In genomic region chr1:37727186-37727585, GRCh38 we compare ENCODE assay signal across 26 cellular contexts. TPM values are rescaled to one million over a fixed set of nuclear protein-coding genes. Genes with fewer than 3 reads are reported as not detected.
A peak's percentile ranks its signal among the peaks of the same experiment; 100 is the strongest.
DNase-seq lines count a peak whose midpoint lies in the region; ATAC-seq, FAIRE-seq and TF ChIP-seq lines count a peak whose summit lies in the region.
"Had no signal": no experiment of that assay in that cellular context is flagged by ENCODE, and none has a peak within 500 bp of the region (broad histone marks: within the 10 kb centered on the region; RNA-seq: fewer than 3 reads in every experiment).

No MANE protein-coding gene starts in this region.

- H2AFZ ChIP-seq in H1 (ENCODE audit: low read length) (no peak overlapping the region), neuronal stem cell (ENCODE audit: low read length) (no peak overlapping the region)
- H2AFZ ChIP-seq: GM23338, PC-9 had no signal

- TF ChIP-seq CTCF in brain (conservative IDR thresholded peaks at IDR 0.05) (no peak), H1 (IDR thresholded peaks at IDR 0.05; ENCODE audit: control extremely low read depth in 1 of 3, insufficient read depth in 1 of 3, low read depth in 1 of 3, low read length in 3 of 3) (no peak), upper lobe of right lung (IDR thresholded peaks at IDR 0.05) (no peak)

- POLR2A ChIA-PET in H1 (lab: Charles Lee; ENCODE audit: partially characterized antibody): interaction anchor here (1.1 kb wide), 1 partner anchor 15 kb away, joined by 3 read pairs; no protein-coding TSS in a partner anchor

- H3K4me1 ChIP-seq in H1 (replicated peaks in 1 of 4; ENCODE audit: control insufficient read depth in 3 of 4, insufficient read depth in 4 of 4, low read length in 3 of 4): peaks cover 0 to 7% (median 4%) of the 10 kb centered on the region in 4 experiments; a peak in 3 of 7 replicates
- H3K4me1 ChIP-seq in neuronal stem cell (ENCODE audit: control insufficient read depth in 2 of 2, insufficient read depth in 1 of 2, low read depth in 1 of 2, low read length in 2 of 2): peaks cover 16 to 26% of the 10 kb centered on the region in 2 donors
- H3K4me1 ChIP-seq in upper lobe of right lung: no peaks in the 10 kb centered on the region
- H3K4me1 ChIP-seq: A549, HAP-1, SJSA1 had no signal

- no peak overlapping the region for H3K18ac ChIP-seq in H1 (ENCODE audit: extremely low read depth, low read length)
- H3K18ac ChIP-seq in neuronal stem cell (ENCODE audit: low read length): peak overlapping the region; percentile 92

- no peak overlapping the region for H2BK20ac ChIP-seq in H1 (ENCODE audit: low read length)

- H3K4me3 ChIP-seq in H1 (ENCODE audit: extremely low read depth in 1 of 4, insufficient read depth in 2 of 4, low read depth in 3 of 4, low read length in 4 of 4): no peak overlapping the region
- no peak overlapping the region for H3K4me3 ChIP-seq in neuronal stem cell (ENCODE audit: low read length in 2 of 2)
- no peak overlapping the region for H3K4me3 ChIP-seq in upper lobe of right lung
- H3K4me3 ChIP-seq: A549; BLaER1 treated with 17β-estradiol and CSF1 and Interleukin-3, amounts not matched to agents 10 nM and 100 nM; GM23338; HAP-1; MG63; PC-9; SJSA1 had no signal

- H3K36me3 Mint-ChIP-seq in brain: no peaks in the 10 kb centered on the region
- H3K36me3 Mint-ChIP-seq in activated T-helper 2 cell treated with anti-CD3 and anti-CD28 coated beads, Interferon-gamma antibody, Interleukin-2, Interleukin-4, amounts not matched to agents 10 μg/mL and 5 μg/mL and 100 μg/mL, durations not matched to agents 14 hours and 24 hours and 36 hours (ENCODE audit: low read depth): no peaks in the 10 kb centered on the region

- H2BK15ac ChIP-seq in H1 (ENCODE audit: low read length) (0 out of 2 replicates have a peak overlapping the region, but pooled peaks have one; percentile 29), neuronal stem cell (ENCODE audit: low read length) (peak overlapping the region; percentile 74)

- H2BK120ac ChIP-seq in H1 (replicated peaks; ENCODE audit: low read depth, low read length) (no peak overlapping the region), neuronal stem cell (ENCODE audit: low read depth, low read length) (peak overlapping the region; percentile 39)

- H3K4ac ChIP-seq in H1 (replicated peaks; ENCODE audit: insufficient read length, low read depth, low read length) (no peak overlapping the region), neuronal stem cell (ENCODE audit: low read length) (no peak overlapping the region)

- H3K4me2 ChIP-seq in H1 (ENCODE audit: insufficient read depth in 1 of 2, low read depth in 2 of 2, low read length in 2 of 2) (no peak overlapping the region), neuronal stem cell (ENCODE audit: insufficient read depth, low read length, poor library complexity, severe bottlenecking) (no peak overlapping the region)
- H3K4me2 ChIP-seq: A549, GM23338, PC-9 had no signal

- H3K56ac ChIP-seq in H1 (replicated peaks; ENCODE audit: insufficient read length, low read depth, low read length): no peak overlapping the region

- H3K27me3 Mint-ChIP-seq in brain: peaks cover 4% of the 10 kb centered on the region
- H3K27me3 Mint-ChIP-seq in activated T-helper 2 cell treated with anti-CD3 and anti-CD28 coated beads, Interferon-gamma antibody, Interleukin-2, Interleukin-4, amounts not matched to agents 10 μg/mL and 5 μg/mL and 100 μg/mL, durations not matched to agents 14 hours and 24 hours and 36 hours (ENCODE audit: low read depth): peaks cover 22% of the 10 kb centered on the region

- DNase-seq in H1 (ENCODE audit: low read depth in 1 of 2, low spot score in 2 of 2) (no peak), neuronal stem cell (ENCODE audit: low spot score) (no peak), upper lobe of right lung (peak; percentile 51), SIG-M5 treated with dmso at 0.1 percent for 504 hours (lab: John Stamatoyannopoulos, UW; ENCODE audit: unreplicated experiment) (no peak), midbrain (lab: John Stamatoyannopoulos, UW) (no peak)
- no peak for DNase-seq in activated T-helper 2 cell treated with anti-CD3 and anti-CD28 coated beads, Interferon-gamma antibody, Interleukin-2, Interleukin-4, amounts not matched to agents 10 μg/mL and 5 μg/mL and 100 μg/mL, durations not matched to agents 14 hours and 24 hours and 36 hours (ENCODE audit: low spot score)
- DNase-seq: AML-193; CD4-positive, alpha-beta T cell; DMS53; HFFc6; IMR-90; KG1; MG63; NCI-H2029 treated with DMSO at 0.1 percent for 48 hours; NCI-H446 treated with DMSO at 0.1 percent for 48 hours; NCI-H526 treated with DMSO at 0.1 percent for 48 hours; PC-9 had no signal

- FAIRE-seq in H1 (lab: Jason Lieb, UNC): no peak
- FAIRE-seq: A549 had no signal

- H3K14ac ChIP-seq in H1 (ENCODE audit: insufficient read length) (no peak overlapping the region), neuronal stem cell (ENCODE audit: low read length) (no peak overlapping the region)

- H3K79me1 ChIP-seq in H1 (ENCODE audit: low read depth, low read length) (no peaks in the 10 kb centered on the region), neuronal stem cell (ENCODE audit: low read depth, low read length) (no peaks in the 10 kb centered on the region)

- TF ChIP-seq RAD21 in H1 (IDR thresholded peaks at IDR 0.05 in 1 of 2, conservative IDR thresholded peaks at IDR 0.05 in 1 of 2; ENCODE audit: low read depth in 2 of 2, low read length in 2 of 2): no peak

- H2BK12ac ChIP-seq in H1 (ENCODE audit: low read depth, low read length): 0 out of 2 replicates have a peak overlapping the region, but pooled peaks have one; percentile 17
- peak overlapping the region; percentile 98 for H2BK12ac ChIP-seq in neuronal stem cell (ENCODE audit: low read length)

- TF ChIP-seq POLR2A in H1 (IDR thresholded peaks at IDR 0.05; ENCODE audit: control extremely low read depth in 1 of 2, low read depth in 2 of 2, low read length in 2 of 2): no peak

- CTCF ChIA-PET in H1 (lab: Charles Lee; ENCODE audit: partially characterized antibody): interaction anchor here (0.7 to 1.2 kb wide), 3 partner anchors 31 to 124 kb away, joined by 3 to 4 read pairs (median 3); partner anchors contain the start of gene EPHA10

- H3K4me1 Mint-ChIP-seq in brain: peaks cover 43% of the 10 kb centered on the region
- H3K4me1 Mint-ChIP-seq in activated T-helper 2 cell treated with anti-CD3 and anti-CD28 coated beads, Interferon-gamma antibody, Interleukin-2, Interleukin-4, amounts not matched to agents 10 μg/mL and 5 μg/mL and 100 μg/mL, durations not matched to agents 14 hours and 24 hours and 36 hours (ENCODE audit: low read depth): no peaks in the 10 kb centered on the region

- H3K9ac ChIP-seq in H1 (replicated peaks in 1 of 4; ENCODE audit: extremely low read depth in 1 of 4, low read depth in 3 of 4, low read length in 3 of 4) (no peak overlapping the region), neuronal stem cell (ENCODE audit: low read depth, low read length, poor library complexity) (peak overlapping the region; percentile 79)
- H3K9ac ChIP-seq: BLaER1 treated with 17β-estradiol and CSF1 and Interleukin-3, amounts not matched to agents 10 nM and 100 nM had no signal

- H3K23ac ChIP-seq in H1 (ENCODE audit: insufficient read length) (no peak overlapping the region), neuronal stem cell (ENCODE audit: low read depth, low read length, poor library complexity) (no peak overlapping the region)

- H3K36me3 ChIP-seq in H1 (ENCODE audit: control insufficient read depth in 2 of 4, insufficient read depth in 4 of 4, low read length in 3 of 4): no peaks in the 10 kb centered on the region
- no peaks in the 10 kb centered on the region for H3K36me3 ChIP-seq in neuronal stem cell (replicated peaks in 1 of 2; ENCODE audit: control insufficient read depth in 2 of 2, insufficient read depth in 2 of 2, low read length in 2 of 2)
- no peaks in the 10 kb centered on the region for H3K36me3 ChIP-seq in upper lobe of right lung
- H3K36me3 ChIP-seq: BLaER1 treated with 17β-estradiol and CSF1 and Interleukin-3, amounts not matched to agents 10 nM and 100 nM; HAP-1; MG63; SJSA1 had no signal

- no peaks in the 10 kb centered on the region for H3K9me3 Mint-ChIP-seq in brain
- no peaks in the 10 kb centered on the region for H3K9me3 Mint-ChIP-seq in activated T-helper 2 cell treated with anti-CD3 and anti-CD28 coated beads, Interferon-gamma antibody, Interleukin-2, Interleukin-4, amounts not matched to agents 10 μg/mL and 5 μg/mL and 100 μg/mL, durations not matched to agents 14 hours and 24 hours and 36 hours
- H3K9me3 Mint-ChIP-seq: CD4-positive, alpha-beta T cell; GM23338; HFFc6 had no signal

- H3K27me3 ChIP-seq in H1 (replicated peaks in 1 of 4; ENCODE audit: control insufficient read depth in 3 of 4, extremely low read depth in 1 of 4, insufficient read depth in 3 of 4, low read length in 3 of 4): no peaks in the 10 kb centered on the region
- peaks cover 0 to 81% (median 0%) of the 10 kb centered on the region in 3 experiments for H3K27me3 ChIP-seq in neuronal stem cell (ENCODE audit: control insufficient read depth in 3 of 3, insufficient read depth in 3 of 3, low read depth in 1 of 3, low read length in 3 of 3)
- H3K27me3 ChIP-seq in upper lobe of right lung: no peaks in the 10 kb centered on the region
- H3K27me3 ChIP-seq: BLaER1 treated with 17β-estradiol and CSF1 and Interleukin-3, amounts not matched to agents 10 nM and 100 nM; MG63 had no signal

- no peaks in the 10 kb centered on the region for H3K23me2 ChIP-seq in H1 (ENCODE audit: low read depth, low read length)

- no peak overlapping the region for H2BK5ac ChIP-seq in H1 (ENCODE audit: low read depth, low read length)
- peak overlapping the region; percentile 31 for H2BK5ac ChIP-seq in neuronal stem cell (ENCODE audit: low read length)

- no peak overlapping the region for H2AK5ac ChIP-seq in H1 (ENCODE audit: low read depth, low read length)
- peak overlapping the region; percentile 51 for H2AK5ac ChIP-seq in neuronal stem cell (ENCODE audit: low read depth, low read length)

- no peak overlapping the region for H3K4me3 Mint-ChIP-seq in brain
- H3K4me3 Mint-ChIP-seq in activated T-helper 2 cell treated with anti-CD3 and anti-CD28 coated beads, Interferon-gamma antibody, Interleukin-2, Interleukin-4, amounts not matched to agents 10 μg/mL and 5 μg/mL and 100 μg/mL, durations not matched to agents 14 hours and 24 hours and 36 hours (ENCODE audit: low read depth): no peak overlapping the region
- H3K4me3 Mint-ChIP-seq: CD4-positive, alpha-beta T cell; GM23338; HFFc6 had no signal

- ATAC-seq in upper lobe of right lung: no peak
- ATAC-seq: A549, GM23338, Right ventricle myocardium inferior had no signal

- no peaks in the 10 kb centered on the region for H3K79me2 ChIP-seq in H1 (ENCODE audit: control insufficient read depth in 1 of 2, insufficient read depth in 2 of 2, low read length in 2 of 2)

- H4K8ac ChIP-seq in H1 (ENCODE audit: extremely low read depth, insufficient read depth, low read length) (no peak overlapping the region), neuronal stem cell (ENCODE audit: low read depth, low read length) (peak overlapping the region; percentile 99)

- no peaks in the 10 kb centered on the region for H3K9me3 ChIP-seq in H1 (ENCODE audit: insufficient read depth in 2 of 2, low read depth in 1 of 2, low read length in 1 of 2)
- H3K9me3 ChIP-seq in neuronal stem cell (replicated peaks in 1 of 2; ENCODE audit: control insufficient read depth in 2 of 2, insufficient read depth in 1 of 2, low read depth in 1 of 2, low read length in 2 of 2): no peaks in the 10 kb centered on the region
- no peaks in the 10 kb centered on the region for H3K9me3 ChIP-seq in upper lobe of right lung
- H3K9me3 ChIP-seq: A549; BLaER1 treated with 17β-estradiol and CSF1 and Interleukin-3, amounts not matched to agents 10 nM and 100 nM; HAP-1; MG63; SJSA1 had no signal

- no peak overlapping the region for H4K91ac ChIP-seq in H1 (replicated peaks; ENCODE audit: insufficient read length, low read length)
- no peak overlapping the region for H4K91ac ChIP-seq in neuronal stem cell (ENCODE audit: low read depth, low read length, poor library complexity)

- no peak for TF ChIP-seq EP300 in H1 (IDR thresholded peaks at IDR 0.05; ENCODE audit: borderline replicate concordance in 1 of 2, low read depth in 2 of 2, low read length in 2 of 2)

- H3K27ac ChIP-seq in H1 (ENCODE audit: low read depth, low read length) (no peak overlapping the region), neuronal stem cell (replicated peaks; ENCODE audit: low read length) (no peak overlapping the region), upper lobe of right lung (no peak overlapping the region)
- H3K27ac ChIP-seq: A549; BLaER1 treated with 17β-estradiol and CSF1 and Interleukin-3, amounts not matched to agents 10 nM and 100 nM; PC-9; SJSA1 had no signal

- intact Hi-C loops in upper lobe of right lung (cut with DNase I): no loop called here
- intact Hi-C loops in activated T-helper 2 cell treated with anti-CD3 and anti-CD28 coated beads, Interferon-gamma antibody, Interleukin-2, Interleukin-4, amounts not matched to agents 10 μg/mL and 5 μg/mL and 100 μg/mL, durations not matched to agents 14 hours and 24 hours and 36 hours (cut with micrococcal nuclease): no loop called here

- H4K5ac ChIP-seq in H1 (ENCODE audit: insufficient read length, low read depth, low read length): no peak overlapping the region

- H4K20me1 ChIP-seq in H1 (replicated peaks in 1 of 2; ENCODE audit: control insufficient read depth in 1 of 2, insufficient read depth in 2 of 2, low read length in 2 of 2): no peaks in the 10 kb centered on the region

- WGBS in H1 (ENCODE audit: extremely low coverage in 1 of 2, insufficient coverage in 1 of 2, insufficient read length in 1 of 2, insufficient replicate concordance in 2 of 2, low coverage in 1 of 2, low lambda C conversion rate in 2 of 2, missing lambda C conversion rate in 1 of 2), 2 experiments: 88% methylated on average over 2 of the region's 2 CpGs; no CpG with 5 or more reads in 1 of the 2 experiments
- no CpG with 5 or more reads among the region's 2 CpGs for WGBS in neuronal stem cell (ENCODE audit: extremely low coverage in 2 of 2, insufficient read length in 2 of 2, insufficient replicate concordance in 1 of 2), 2 donors

- H3K27ac Mint-ChIP-seq in brain: peak overlapping the region in 3 of 5 experiments; percentile 84 to 99 (median 98)
- H3K27ac Mint-ChIP-seq in activated T-helper 2 cell treated with anti-CD3 and anti-CD28 coated beads, Interferon-gamma antibody, Interleukin-2, Interleukin-4, amounts not matched to agents 10 μg/mL and 5 μg/mL and 100 μg/mL, durations not matched to agents 14 hours and 24 hours and 36 hours: no peak overlapping the region
- H3K27ac Mint-ChIP-seq: CD4-positive, alpha-beta T cell; GM23338; HFFc6 had no signal

RNA-seq across cellular contexts. Expression of gene CDCA8, which starts 34.9 kb away (rescaled TPM):
- polyA plus RNA-seq in brain (ENCODE audit: insufficient read depth, low read depth, low replicate concordance) (48.1 TPM), H1 (2011; rRNA removed) (37.8 and 46.2 TPM in 2 replicates)
- 41.6 and 43.9 TPM in 2 replicates for total RNA-seq in H1 (2021; fragmentation: NEBNext Ultra II Directional; extraction: Animal tissue kit (Norgen Biotek cat#: 25700))
- 50.5 TPM for polyA plus RNA-seq in H1 (2011; cell fraction: cytosol; rRNA removed)
- 38.4 TPM for polyA plus RNA-seq in H1 (2011; cell fraction: nucleus; rRNA removed)
- polyA plus RNA-seq in H1 (2012, experiment 1 of 2): 38.3 to 43.7 TPM (median 41.6 TPM) in 4 replicates
- polyA plus RNA-seq in H1 (2012, experiment 2 of 2): 44.5 TPM
- 28.7 TPM for polyA plus RNA-seq in H1 (2013, experiment 1 of 2)
- 30.0 TPM for polyA plus RNA-seq in H1 (2013, experiment 2 of 2)
- polyA minus RNA-seq in H1 (2011; rRNA and poly(A)+ RNA removed): 44.2 and 53.1 TPM in 2 replicates
- polyA minus RNA-seq in H1 (2011; cell fraction: cytosol; rRNA and poly(A)+ RNA removed): 25.8 TPM
- 17.8 TPM for polyA minus RNA-seq in H1 (2011; cell fraction: nucleus; rRNA and poly(A)+ RNA removed)
- polyA plus RNA-seq in neuronal stem cell (2013, experiment 1 of 2): 69.7 TPM
- 69.6 TPM for polyA plus RNA-seq in neuronal stem cell (2013, experiment 2 of 2)
- 0.78 TPM for total RNA-seq in upper lobe of right lung
- 41.2 TPM in 2 replicates for total RNA-seq in activated T-helper 2 cell treated with anti-CD3 and anti-CD28 coated beads, Interferon-gamma antibody, Interleukin-2, Interleukin-4, amounts not matched to agents 10 μg/mL and 5 μg/mL and 100 μg/mL, durations not matched to agents 14 hours and 24 hours and 36 hours

RNA-seq across cellular contexts. Expression of gene EPHA10, which starts 37.7 kb away (rescaled TPM):
- polyA plus RNA-seq in brain (ENCODE audit: insufficient read depth, low read depth, low replicate concordance): 5.6 TPM
- total RNA-seq in H1 (2021; fragmentation: NEBNext Ultra II Directional; extraction: Animal tissue kit (Norgen Biotek cat#: 25700)): 1.0 and 1.5 TPM in 2 replicates
- 0.54 and 1.2 TPM in 2 replicates for polyA plus RNA-seq in H1 (2011; rRNA removed)
- polyA plus RNA-seq in H1 (2011; cell fraction: cytosol; rRNA removed): 2.0 TPM
- 10.1 TPM for polyA plus RNA-seq in H1 (2011; cell fraction: nucleus; rRNA removed)
- 1.0 to 1.6 TPM (median 1.1 TPM) in 4 replicates for polyA plus RNA-seq in H1 (2012, experiment 1 of 2)
- 0.35 TPM for polyA plus RNA-seq in H1 (2012, experiment 2 of 2)
- polyA plus RNA-seq in H1 (2013, experiment 1 of 2): 0.55 TPM
- polyA plus RNA-seq in H1 (2013, experiment 2 of 2): 0.42 TPM
- 0.38 and 0.80 TPM in 2 replicates for polyA minus RNA-seq in H1 (2011; rRNA and poly(A)+ RNA removed)
- 0.44 TPM for polyA minus RNA-seq in H1 (2011; cell fraction: cytosol; rRNA and poly(A)+ RNA removed)
- 2.2 TPM for polyA minus RNA-seq in H1 (2011; cell fraction: nucleus; rRNA and poly(A)+ RNA removed)
- polyA plus RNA-seq in neuronal stem cell (2013, experiment 1 of 2): 0.31 TPM
- 0.21 TPM for polyA plus RNA-seq in neuronal stem cell (2013, experiment 2 of 2)
- total RNA-seq in upper lobe of right lung: 1.4 TPM
- 0.21 TPM in 1 of 2 replicates, not detected in the other for total RNA-seq in activated T-helper 2 cell treated with anti-CD3 and anti-CD28 coated beads, Interferon-gamma antibody, Interleukin-2, Interleukin-4, amounts not matched to agents 10 μg/mL and 5 μg/mL and 100 μg/mL, durations not matched to agents 14 hours and 24 hours and 36 hours
- total RNA-seq: CD4-positive, alpha-beta T cell; Daoy; HFFc6; IMR-90; RPMI7951; SJSA1 had no signal
- polyA plus RNA-seq: IMR-90 had no signal

Comparison
In these comparisons a context has a peak if more than half of its experiments do, and no peak if none do; other contexts are left out.
1. RNA of gene CDCA8, which starts 34.9 kb away (total RNA-seq): 41.6 to 43.9 TPM in H1 and 41.2 TPM in activated T-helper 2 cell treated with anti-CD3 and anti-CD28 coated beads, Interferon-gamma antibody, Interleukin-2, Interleukin-4, amounts not matched to agents 10 μg/mL and 5 μg/mL and 100 μg/mL, durations not matched to agents 14 hours and 24 hours and 36 hours; 0.78 TPM in upper lobe of right lung (single experiment); every median in the first group is over 10 times any median in the second.